ENCODE assay signal across 8 cellular contexts in the genomic region with DNA sequence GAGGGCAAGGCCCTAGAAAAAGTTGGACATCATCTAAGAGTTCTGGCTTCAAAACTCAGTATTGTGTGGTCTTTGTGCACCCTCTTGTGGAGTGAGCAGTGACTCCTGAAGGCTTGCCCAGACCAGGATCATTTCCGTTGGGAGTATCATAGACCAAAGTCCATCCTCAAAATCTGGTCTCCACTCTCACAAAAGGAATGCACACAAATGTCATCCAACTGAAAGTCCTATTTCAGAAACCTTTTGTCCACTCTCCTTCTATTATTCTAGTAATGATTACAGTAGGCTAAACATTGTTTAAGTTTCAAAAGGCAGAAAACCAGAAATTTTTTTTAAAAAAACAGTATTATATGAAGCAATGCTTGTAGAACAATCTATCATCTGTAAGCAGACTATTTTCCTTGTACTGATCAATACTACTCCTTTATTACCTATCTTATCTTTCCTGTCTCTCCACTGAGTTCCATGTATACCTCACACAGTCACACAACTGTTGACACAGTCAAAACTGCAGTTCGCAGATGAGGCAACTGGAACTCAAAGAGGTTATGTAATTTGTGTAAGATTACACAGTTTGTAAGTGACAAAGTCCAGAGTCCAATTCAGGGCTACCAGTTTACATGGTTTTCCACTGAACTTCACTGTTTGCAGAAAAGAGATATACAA. TPM values are rescaled to one million over a fixed set of nuclear protein-coding genes. Genes with fewer than 3 reads are reported as not detected.
DNase-seq lines count a peak whose midpoint lies in the region; ATAC-seq and TF ChIP-seq lines count a peak whose summit lies in the region.

No MANE protein-coding gene starts in this region.

- intact Hi-C loops in mammary epithelial cell (cut with micrococcal nuclease) (loop anchor here (1.0 to 10.0 kb wide), 4 partner anchors 231 to 733 kb away; no protein-coding TSS in a partner anchor), right lobe of liver (cut with DNase I) (loop anchor here in 1 of 2 donors (10.0 kb wide), 1 partner anchor 273 kb away; no protein-coding TSS in a partner anchor), vagina (cut with DNase I) (no loop called here)

- dilution Hi-C loops in mammary epithelial cell (cut with HindIII; ENCODE audit: low sequenced_read_pairs): no loop called here

- H3K79me2 ChIP-seq in mammary epithelial cell (ENCODE audit: insufficient read depth, low read length): no peaks in the 10 kb centered on the region

- H3K9me3 ChIP-seq in mammary epithelial cell (replicated peaks; ENCODE audit: insufficient read depth, low read length) (no peaks in the 10 kb centered on the region), right lobe of liver (no peaks in the 10 kb centered on the region), vagina (no peaks in the 10 kb centered on the region)

- BruUV-seq in mammary epithelial cell (replicated peaks; lab: Mats Ljungman, UMichigan): no TSS peak

- peak; percentile 31 for DNase-seq in NOMO-1 treated with DMSO at 0.1 percent for 48 hours (lab: John Stamatoyannopoulos, UW; ENCODE audit: unreplicated experiment)
- no peak for DNase-seq in NOMO-1 treated with dmso at 0.1 percent for 144 hours (lab: John Stamatoyannopoulos, UW; ENCODE audit: unreplicated experiment)
- peak; percentile 16 for DNase-seq in NCI-H2171 treated with DMSO at 0.1 percent for 48 hours (lab: John Stamatoyannopoulos, UW)
- DNase-seq in mammary epithelial cell: peak; percentile 48
- DNase-seq in right lobe of liver: peak in 1 of 3 donors; percentile 75
- DNase-seq in vagina (ENCODE audit: extremely low spot score in 2 of 2): no peak
- DNase-seq in stimulated activated CD4-positive, alpha-beta T cell treated with anti-CD3 and anti-CD28 coated beads, Interleukin-4, amount 100 ng/mL, for 4 hours: no peak

- H3K27ac ChIP-seq in mammary epithelial cell (ENCODE audit: insufficient read depth, low read depth, low read length) (no peak overlapping the region), right lobe of liver (peak overlapping the region; percentile 37 to 92 (median 80)), vagina (no peak overlapping the region)

- ATAC-seq in right lobe of liver: peak; percentile 92 to 97 (median 94)
- no peak for ATAC-seq in HG03175 (IDR thresholded peaks at IDR 0.05; ENCODE audit: unreplicated experiment)

- H3K36me3 ChIP-seq in mammary epithelial cell (ENCODE audit: insufficient read depth, low read length): no peaks in the 10 kb centered on the region
- no peaks in the 10 kb centered on the region for H3K36me3 ChIP-seq in right lobe of liver
- no peaks in the 10 kb centered on the region for H3K36me3 ChIP-seq in vagina

- TF ChIP-seq CTCF in mammary epithelial cell (conservative IDR thresholded peaks at IDR 0.05 in 1 of 2, IDR thresholded peaks at IDR 0.05 in 1 of 2; ENCODE audit: extremely low read depth in 1 of 2, insufficient read depth in 1 of 2, low read depth in 1 of 2, low read length in 2 of 2) (peak; percentile 42 to 65), right lobe of liver (IDR thresholded peaks at IDR 0.05) (peak; percentile 68 to 86 (median 78)), vagina (IDR thresholded peaks at IDR 0.05) (no peak)

- H3K4me2 ChIP-seq in mammary epithelial cell (ENCODE audit: insufficient read depth, low read depth, low read length): no peak overlapping the region

- 87% methylated on average over 2 of the region's 2 CpGs for WGBS in mammary epithelial cell (ENCODE audit: low coverage, missing lambda C conversion rate)
- 12% methylated on average over 2 of the region's 2 CpGs for WGBS in right lobe of liver (ENCODE audit: insufficient coverage, low coverage, low lambda C conversion rate, missing lambda C conversion rate)

- in situ Hi-C loops in mammary epithelial cell (cut with MboI; ENCODE audit: low sequenced_read_pairs in 2 of 2): loop anchor here (25.0 kb wide), 3 partner anchors 256 to 506 kb away; no protein-coding TSS in a partner anchor

- TF ChIP-seq POLR2A in right lobe of liver (IDR thresholded peaks at IDR 0.05) (no peak), vagina (IDR thresholded peaks at IDR 0.05) (no peak)

- H3K9ac ChIP-seq in mammary epithelial cell (ENCODE audit: insufficient read depth, low read length): no peak overlapping the region

- no peaks in the 10 kb centered on the region for H4K20me1 ChIP-seq in mammary epithelial cell (ENCODE audit: insufficient read depth, low read length)

- CTCF ChIA-PET in mammary epithelial cell (lab: Charles Lee; ENCODE audit: low non-redundant PET): interaction anchor here (0.7 to 1.0 kb wide), 2 partner anchors 174 to 587 kb away, joined by 4 to 6 read pairs; no protein-coding TSS in a partner anchor

- no peak overlapping the region for H2AFZ ChIP-seq in mammary epithelial cell (ENCODE audit: low read depth, low read length)

- H3K4me3 ChIP-seq in mammary epithelial cell (replicated peaks in 1 of 3; ENCODE audit: insufficient read depth in 1 of 3, low read depth in 2 of 3, low read length in 3 of 3) (no peak overlapping the region), right lobe of liver (peak overlapping the region in 2 of 3 donors; percentile 17 to 27), vagina (no peak overlapping the region)

- H3K4me1 ChIP-seq in mammary epithelial cell (ENCODE audit: insufficient read depth, low read length): peaks cover 9% of the 10 kb centered on the region
- H3K4me1 ChIP-seq in right lobe of liver: peaks cover 0 to 16% (median 5%) of the 10 kb centered on the region in 4 donors
- H3K4me1 ChIP-seq in vagina: no peaks in the 10 kb centered on the region

- H3K27me3 ChIP-seq in mammary epithelial cell (ENCODE audit: insufficient read depth, low read length): no peaks in the 10 kb centered on the region
- no peaks in the 10 kb centered on the region for H3K27me3 ChIP-seq in right lobe of liver
- H3K27me3 ChIP-seq in vagina: no peaks in the 10 kb centered on the region

RNA-seq across cellular contexts. Expression of gene COX16, which starts 41.4 kb away (rescaled TPM):
- total RNA-seq in mammary epithelial cell (10 to 100 TPM; 26.2 to 31.6 TPM), right lobe of liver (10 to 100 TPM; 15.4 to 27.6 (median 20.1) TPM), vagina (23.3 TPM)
- polyA plus RNA-seq in mammary epithelial cell: 19.3 TPM
- 9.4 TPM for polyA minus RNA-seq in mammary epithelial cell

Comparison
In these comparisons a context has a peak if more than half of its experiments do, and no peak if none do; other contexts are left out.
1. DNase-seq: peak in NOMO-1 treated with DMSO at 0.1 percent for 48 hours (single experiment), NCI-H2171 treated with DMSO at 0.1 percent for 48 hours (single experiment) and mammary epithelial cell (single experiment); none in NOMO-1 treated with dmso at 0.1 percent for 144 hours (single experiment), vagina (0 of 2) and stimulated activated CD4-positive, alpha-beta T cell treated with anti-CD3 and anti-CD28 coated beads, Interleukin-4, amount 100 ng/mL, for 4 hours (0 of 2).
2. H3K27ac ChIP-seq: peak in right lobe of liver (3 of 3); none in mammary epithelial cell (single experiment) and vagina (single experiment).
3. H3K4me3 ChIP-seq: peak in right lobe of liver (2 of 3); none in mammary epithelial cell (0 of 3) and vagina (0 of 2).
4. CTCF ChIP-seq: peak in mammary epithelial cell (2 of 2) and right lobe of liver (4 of 4); none in vagina (0 of 3).